17 cellular contexts compared by ENCODE assay signal in the genomic region with DNA sequence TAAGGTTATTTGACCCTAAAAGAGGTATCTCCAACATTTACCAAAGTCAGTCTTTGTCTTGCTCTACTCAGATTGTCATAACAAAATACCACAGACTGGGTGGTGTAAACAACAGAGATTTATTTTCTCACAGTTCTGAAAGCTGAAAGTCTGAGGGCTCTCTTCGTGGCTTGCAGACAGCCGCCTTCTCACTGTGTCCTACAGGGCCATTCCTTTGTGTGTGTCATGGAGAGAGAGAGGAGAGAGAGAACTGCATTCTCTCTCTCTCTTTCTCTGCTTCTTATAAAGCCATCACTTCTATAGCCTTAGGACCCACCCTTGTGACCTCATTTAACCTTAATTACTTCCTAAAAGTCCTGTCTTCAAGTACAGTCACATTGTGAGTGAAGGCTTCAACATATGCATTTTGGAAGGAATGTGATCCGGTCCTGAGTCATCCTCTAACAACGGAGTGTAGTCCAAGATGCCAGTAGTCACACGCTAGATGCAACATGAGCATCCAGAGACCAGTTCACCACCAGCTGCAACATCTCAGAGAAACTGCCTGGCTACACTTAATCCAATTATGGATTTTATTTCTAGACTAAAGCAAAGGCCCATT.
DNase-seq lines count a peak whose midpoint lies in the region; ATAC-seq and TF ChIP-seq lines count a peak whose summit lies in the region.
"Had no signal": no experiment of that assay in that cellular context is flagged by ENCODE, and none has a peak within 500 bp of the region (broad histone marks: within the 10 kb centered on the region; RNA-seq: fewer than 3 reads in every experiment).

No MANE protein-coding gene starts in this region.

- H3K4me2 ChIP-seq in PC-3 (ENCODE audit: low read length) = no peak overlapping the region
- no peak overlapping the region for H3K4me2 ChIP-seq in osteoblast (ENCODE audit: insufficient read depth, low read length)
- H3K4me2 ChIP-seq: GM23338 had no signal

- H3K4me1 ChIP-seq in PC-3 (ENCODE audit: insufficient read depth, low read length) = 0 out of 2 replicates have a peak, but pooled peaks cover 3% of the 10 kb centered on the region
- no peaks in the 10 kb centered on the region for H3K4me1 ChIP-seq in osteoblast (ENCODE audit: insufficient read depth, low read length)
- H3K4me1 ChIP-seq: colonic mucosa, esophagus squamous epithelium had no signal

- DNase-seq in Daoy (ENCODE audit: low read depth) = peak; percentile 19
- peak; percentile 66 for DNase-seq in PC-3
- DNase-seq in epithelial cell of prostate (ENCODE audit: low read depth, low spot score) = peak; percentile 31
- peak; percentile 25 for DNase-seq in osteoblast (ENCODE audit: insufficient read length, low spot score, missing footprints)
- no peak for DNase-seq in SIG-M5 treated with dmso at 0.1 percent for 504 hours (lab: John Stamatoyannopoulos, UW; ENCODE audit: unreplicated experiment)
- DNase-seq in omental fat pad (ENCODE audit: low spot score) = no peak
- DNase-seq: activated CD8-positive, alpha-beta memory T cell treated with anti-CD3 and anti-CD28 coated beads, Interleukin-2, amount 10 ng/mL, durations not matched to agents 7 days and 5 days; activated naive CD4-positive, alpha-beta T cell treated with anti-CD3 and anti-CD28 coated beads, Interleukin-2, amount 10 ng/mL, durations not matched to agents 7 days and 5 days; colonic mucosa; esophagus squamous epithelium; NCI-H2029 treated with DMSO at 0.1 percent for 48 hours; NCI-H774; SHP77 treated with DMSO at 0.1 percent for 48 hours; stimulated activated CD4-positive, alpha-beta T cell treated with anti-CD3 and anti-CD28 coated beads, Interleukin-2, amount 100 ng/mL, for 24 hours had no signal

- no peaks in the 10 kb centered on the region for H3F3A ChIP-seq in PC-3 (ENCODE audit: low read length, unreplicated experiment)

- H4K20me1 ChIP-seq in PC-3 (ENCODE audit: low read length) (no peaks in the 10 kb centered on the region), osteoblast (ENCODE audit: insufficient read depth, low read length) (no peaks in the 10 kb centered on the region)

- CTCF ChIA-PET in PC-3 (lab: Charles Lee) = no interaction called here

- intact Hi-C loops in PC-3 (cut with micrococcal nuclease) = no loop called here

- H3K36me3 ChIP-seq in PC-3 (ENCODE audit: low read depth, low read length) = no peaks in the 10 kb centered on the region
- no peaks in the 10 kb centered on the region for H3K36me3 ChIP-seq in osteoblast (ENCODE audit: insufficient read depth, low read length)
- H3K36me3 ChIP-seq: colonic mucosa, esophagus squamous epithelium had no signal

- no TSS peak for BruUV-seq in PC-3 (replicated peaks; lab: Mats Ljungman, UMichigan)

- no peak for TF ChIP-seq CTCF in PC-3 (conservative IDR thresholded peaks at IDR 0.05; ENCODE audit: low read depth, low read length)
- no peak for TF ChIP-seq CTCF in osteoblast (IDR thresholded peaks at IDR 0.05; ENCODE audit: extremely low read depth, low read depth, low read length)
- no peak for TF ChIP-seq CTCF in omental fat pad (IDR thresholded peaks at IDR 0.05)

- H3K27me3 ChIP-seq in PC-3 (ENCODE audit: low read length) (no peaks in the 10 kb centered on the region), osteoblast (ENCODE audit: insufficient read depth, low read length) (no peaks in the 10 kb centered on the region)
- H3K27me3 ChIP-seq: colonic mucosa, esophagus squamous epithelium had no signal

- no peaks in the 10 kb centered on the region for H3K79me2 ChIP-seq in PC-3 (ENCODE audit: low read length)
- no peaks in the 10 kb centered on the region for H3K79me2 ChIP-seq in osteoblast (ENCODE audit: insufficient read depth, low read length)

- H3K9ac ChIP-seq in PC-3 (ENCODE audit: low read length) = no peak overlapping the region

- POLR2A ChIA-PET in PC-3 (lab: Charles Lee; ENCODE audit: unreplicated experiment) = no interaction called here

- H3K9me3 ChIP-seq in PC-3 (ENCODE audit: low read length) (no peaks in the 10 kb centered on the region), osteoblast (ENCODE audit: low read depth, low read length) (no peaks in the 10 kb centered on the region)
- H3K9me3 ChIP-seq: colonic mucosa, esophagus squamous epithelium had no signal

- H2AFZ ChIP-seq in PC-3 (ENCODE audit: low read length) = no peak overlapping the region
- no peak overlapping the region for H2AFZ ChIP-seq in osteoblast (ENCODE audit: low read length)
- H2AFZ ChIP-seq: GM23338 had no signal

- H3K4me3 ChIP-seq in PC-3 (ENCODE audit: low read length) (no peak overlapping the region), osteoblast (ENCODE audit: insufficient read depth, low read length) (no peak overlapping the region)
- H3K4me3 ChIP-seq: colonic mucosa, esophagus squamous epithelium, GM23338 had no signal

- H3K27ac ChIP-seq in PC-3 (ENCODE audit: low read length) = no peak overlapping the region
- no peak overlapping the region for H3K27ac ChIP-seq in epithelial cell of prostate
- no peak overlapping the region for H3K27ac ChIP-seq in osteoblast (ENCODE audit: low read depth, low read length)
- H3K27ac ChIP-seq: colonic mucosa, esophagus squamous epithelium had no signal

- ATAC-seq in PC-3 = peak; percentile 99
- ATAC-seq in activated CD4-positive, CD25-positive, alpha-beta regulatory T cell treated with anti-CD3 and anti-CD28 coated beads, Interleukin-2, amount 50 U/mL, for 24 hours = no peak
- no peak for ATAC-seq in omental fat pad (ENCODE audit: low FRiP score)
- no peak for ATAC-seq in HG03175 (IDR thresholded peaks at IDR 0.05; ENCODE audit: unreplicated experiment)
- ATAC-seq: activated CD8-positive, alpha-beta memory T cell treated with anti-CD3 and anti-CD28 coated beads, Interleukin-2, amount 10 ng/mL, durations not matched to agents 7 days and 5 days; GM23338 had no signal

- H3K9me2 ChIP-seq in PC-3 (replicated peaks; ENCODE audit: low read length) = no peaks in the 10 kb centered on the region

Comparison
In these comparisons a context has a peak if more than half of its experiments do, and no peak if none do; other contexts are left out.
1. DNase-seq: peak in Daoy (single experiment), PC-3 (single experiment), epithelial cell of prostate (single experiment) and osteoblast (single experiment); none in SIG-M5 treated with dmso at 0.1 percent for 504 hours (single experiment) and omental fat pad (single experiment).